ENCODE assay signal across 8 cellular contexts in genomic region chr1:204826970-204827369, GRCh38. TPM values are rescaled to one million over a fixed set of nuclear protein-coding genes. Genes with fewer than 3 reads are reported as not detected.
DNase-seq lines count a peak whose midpoint lies in the region; ATAC-seq and TF ChIP-seq lines count a peak whose summit lies in the region.

No MANE protein-coding gene starts in this region.

- ATAC-seq in activated T-cell treated with anti-CD3 and anti-CD28 coated beads, Interleukin-2, amount 50 U/mL, for 4 hours = no peak
- peak; percentile 39 for ATAC-seq in stimulated activated effector memory CD8-positive, alpha-beta T cell treated with anti-CD3 and anti-CD28 coated beads, Interleukin-12 subunit alpha, Interleukin-12 subunit beta, amount 100 ng/mL, for 72 hours
- ATAC-seq in GM21576 (IDR thresholded peaks at IDR 0.05; ENCODE audit: unreplicated experiment) = no peak
- no peak for ATAC-seq in HG03354 (IDR thresholded peaks at IDR 0.05; ENCODE audit: poor library complexity, severe bottlenecking, unreplicated experiment)

- no peaks in the 10 kb centered on the region for H3K36me3 Mint-ChIP-seq in activated T-cell treated with anti-CD3 and anti-CD28 coated beads, Interleukin-2, amount 50 U/mL, for 4 hours (ENCODE audit: insufficient read depth)
- H3K36me3 Mint-ChIP-seq in endothelial cell (ENCODE audit: low read depth, unreplicated experiment) = no peaks in the 10 kb centered on the region
- H3K36me3 Mint-ChIP-seq in stimulated activated effector memory CD8-positive, alpha-beta T cell treated with anti-CD3 and anti-CD28 coated beads, Interleukin-12 subunit alpha, Interleukin-12 subunit beta, amount 100 ng/mL, for 72 hours = no peaks in the 10 kb centered on the region

- 0 out of 2 replicates have a peak, but pooled peaks have one; percentile 21 for TF ChIP-seq CTCF in LNCaP clone FGC (IDR thresholded peaks at IDR 0.05; ENCODE audit: control insufficient read depth, extremely low read depth, insufficient read depth)
- TF ChIP-seq CTCF in endothelial cell (IDR thresholded peaks at IDR 0.05; ENCODE audit: unreplicated experiment) = peak; percentile 16

- DNase-seq in activated T-cell treated with anti-CD3 and anti-CD28 coated beads, Interleukin-2, amount 50 U/mL, for 48 hours = peak; percentile 38 to 49
- no peak for DNase-seq in activated T-cell treated with anti-CD3 and anti-CD28 coated beads, Interleukin-2, amount 50 U/mL, for 4 hours
- DNase-seq in LNCaP clone FGC (ENCODE audit: low read depth) = no peak
- DNase-seq in endothelial cell (ENCODE audit: low spot score) = peak; percentile 74
- DNase-seq in stimulated activated effector memory CD8-positive, alpha-beta T cell treated with anti-CD3 and anti-CD28 coated beads, Interleukin-12 subunit alpha, Interleukin-12 subunit beta, amount 100 ng/mL, for 72 hours (ENCODE audit: low spot score in 2 of 2) = no peak
- no peak for DNase-seq in Kasumi-1 (lab: John Stamatoyannopoulos, UW)

- peaks cover 6% of the 10 kb centered on the region for H3K4me1 Mint-ChIP-seq in activated T-cell treated with anti-CD3 and anti-CD28 coated beads, Interleukin-2, amount 50 U/mL, for 4 hours (ENCODE audit: low read depth)
- peaks cover 6% of the 10 kb centered on the region for H3K4me1 Mint-ChIP-seq in endothelial cell (ENCODE audit: unreplicated experiment)
- H3K4me1 Mint-ChIP-seq in stimulated activated effector memory CD8-positive, alpha-beta T cell treated with anti-CD3 and anti-CD28 coated beads, Interleukin-12 subunit alpha, Interleukin-12 subunit beta, amount 100 ng/mL, for 72 hours = peaks cover 9% of the 10 kb centered on the region

- H3K27ac Mint-ChIP-seq in endothelial cell (ENCODE audit: unreplicated experiment) = no peak overlapping the region
- no peak overlapping the region for H3K27ac Mint-ChIP-seq in stimulated activated effector memory CD8-positive, alpha-beta T cell treated with anti-CD3 and anti-CD28 coated beads, Interleukin-12 subunit alpha, Interleukin-12 subunit beta, amount 100 ng/mL, for 72 hours

- H3K9me3 Mint-ChIP-seq in activated T-cell treated with anti-CD3 and anti-CD28 coated beads, Interleukin-2, amount 50 U/mL, for 4 hours = no peaks in the 10 kb centered on the region
- no peaks in the 10 kb centered on the region for H3K9me3 Mint-ChIP-seq in endothelial cell (ENCODE audit: unreplicated experiment)
- H3K9me3 Mint-ChIP-seq in stimulated activated effector memory CD8-positive, alpha-beta T cell treated with anti-CD3 and anti-CD28 coated beads, Interleukin-12 subunit alpha, Interleukin-12 subunit beta, amount 100 ng/mL, for 72 hours = no peaks in the 10 kb centered on the region

- H3K4me3 Mint-ChIP-seq in activated T-cell treated with anti-CD3 and anti-CD28 coated beads, Interleukin-2, amount 50 U/mL, for 4 hours = no peak overlapping the region
- no peak overlapping the region for H3K4me3 Mint-ChIP-seq in endothelial cell (ENCODE audit: unreplicated experiment)
- no peak overlapping the region for H3K4me3 Mint-ChIP-seq in stimulated activated effector memory CD8-positive, alpha-beta T cell treated with anti-CD3 and anti-CD28 coated beads, Interleukin-12 subunit alpha, Interleukin-12 subunit beta, amount 100 ng/mL, for 72 hours

- H3K27me3 Mint-ChIP-seq in activated T-cell treated with anti-CD3 and anti-CD28 coated beads, Interleukin-2, amount 50 U/mL, for 4 hours (ENCODE audit: low read depth) = peaks cover 44% of the 10 kb centered on the region
- H3K27me3 Mint-ChIP-seq in endothelial cell (ENCODE audit: unreplicated experiment) = no peaks in the 10 kb centered on the region

- H3K4me3 ChIP-seq in LNCaP clone FGC (ENCODE audit: low read depth, low read length) = no peak overlapping the region

RNA-seq across cellular contexts. Expression of gene NFASC, which starts 43.7 kb away (rescaled TPM):
- total RNA-seq in activated T-cell treated with anti-CD3 and anti-CD28 coated beads, Interleukin-2, amount 50 U/mL, for 4 hours = under 1 TPM; 0.13 to 0.41 (median 0.13) TPM
- 3.8 TPM for total RNA-seq in endothelial cell (ENCODE audit: unreplicated experiment)

Comparison
In these comparisons a context has a peak if more than half of its experiments do, and no peak if none do; other contexts are left out.
1. DNase-seq: peak in activated T-cell treated with anti-CD3 and anti-CD28 coated beads, Interleukin-2, amount 50 U/mL, for 48 hours (2 of 2) and endothelial cell (single experiment); none in activated T-cell treated with anti-CD3 and anti-CD28 coated beads, Interleukin-2, amount 50 U/mL, for 4 hours (single experiment), LNCaP clone FGC (single experiment), stimulated activated effector memory CD8-positive, alpha-beta T cell treated with anti-CD3 and anti-CD28 coated beads, Interleukin-12 subunit alpha, Interleukin-12 subunit beta, amount 100 ng/mL, for 72 hours (0 of 2) and Kasumi-1 (0 of 2).